29 cellular contexts compared by ENCODE assay signal in genomic region chr13:30128591-30128990, GRCh38.
DNase-seq lines count a peak whose midpoint lies in the region; ATAC-seq and TF ChIP-seq lines count a peak whose summit lies in the region.
"Had no signal": no experiment of that assay in that cellular context is flagged by ENCODE, and none has a peak within 500 bp of the region (broad histone marks: within the 10 kb centered on the region; RNA-seq: fewer than 3 reads in every experiment).

No MANE protein-coding gene starts in this region.

- DNase-seq in ascending aorta (ENCODE audit: low spot score in 2 of 2) (no peak), pons (ENCODE audit: low spot score) (no peak), sciatic nerve (ENCODE audit: low spot score) (no peak)
- DNase-seq: activated CD4-positive, alpha-beta T cell treated with anti-CD3 and anti-CD28 coated beads for 4 hours; activated CD8-positive, alpha-beta memory T cell treated with anti-CD3 and anti-CD28 coated beads for 24 hours; activated gamma-delta T cell; activated naive CD8-positive, alpha-beta T cell treated with anti-CD3 and anti-CD28 coated beads, Interleukin-2, amount 10 ng/mL, durations not matched to agents 7 days and 5 days; aorta; CD4-positive, alpha-beta memory T cell; colonic mucosa; effector CD4-positive, alpha-beta T cell; EL; glutamatergic neuron; NCI-H1092; NCI-H446 treated with DMSO at 0.1 percent for 48 hours; NCI-H774; nephron progenitor cell; stimulated activated CD4-positive, alpha-beta T cell treated with anti-CD3 and anti-CD28 coated beads, Interleukin-15, amount 100 ng/mL, for 24 hours; stimulated activated CD4-positive, alpha-beta T cell treated with anti-CD3 and anti-CD28 coated beads, Interleukin-4, amount 100 ng/mL, for 4 hours; SW 1271; T-helper 9 cell had no signal

- H3K27ac ChIP-seq in ascending aorta, result no peak overlapping the region
- H3K27ac ChIP-seq: cardiac muscle cell, colonic mucosa, epithelial cell of prostate had no signal

- no peak overlapping the region for H3K4me3 ChIP-seq in ascending aorta
- H3K4me3 ChIP-seq: cardiac muscle cell, colonic mucosa, tibial nerve had no signal

- H3K27me3 ChIP-seq in ascending aorta, result no peaks in the 10 kb centered on the region
- H3K27me3 ChIP-seq: cardiac muscle cell, colonic mucosa, tibial nerve had no signal

- H3K4me1 ChIP-seq in ascending aorta, result no peaks in the 10 kb centered on the region

- intact Hi-C loops in ascending aorta (cut with DNase I), result no loop called here
- intact Hi-C loops in sciatic nerve (cut with DNase I), result loop anchor here (10.0 kb wide), 1 partner anchor 736 kb away; no protein-coding TSS in a partner anchor

- H3K36me3 ChIP-seq in ascending aorta, result no peaks in the 10 kb centered on the region
- H3K36me3 ChIP-seq: cardiac muscle cell, colonic mucosa, tibial nerve had no signal

- TF ChIP-seq CTCF in ascending aorta (IDR thresholded peaks at IDR 0.05), result no peak

- H3K9me3 ChIP-seq in ascending aorta, result no peaks in the 10 kb centered on the region
- H3K9me3 ChIP-seq: colonic mucosa, tibial nerve had no signal

- ATAC-seq in GM18511 (IDR thresholded peaks at IDR 0.05; ENCODE audit: unreplicated experiment) (peak; percentile 84), GM19452 (IDR thresholded peaks at IDR 0.05; ENCODE audit: unreplicated experiment) (peak; percentile 67), HG02981 (IDR thresholded peaks at IDR 0.05; ENCODE audit: unreplicated experiment) (peak; percentile 73), HG03521 (IDR thresholded peaks at IDR 0.05; ENCODE audit: unreplicated experiment) (peak; percentile 54), sciatic nerve (no peak), HG03457 (IDR thresholded peaks at IDR 0.05; ENCODE audit: unreplicated experiment) (no peak)

Comparison
In these comparisons a context has a peak if more than half of its experiments do, and no peak if none do; other contexts are left out.
1. ATAC-seq: peak in GM18511 (single experiment), GM19452 (single experiment), HG02981 (single experiment) and HG03521 (single experiment); none in sciatic nerve (single experiment) and HG03457 (single experiment).